Comparison of ENCODE assay signal across 9 cellular contexts in the genomic region with DNA sequence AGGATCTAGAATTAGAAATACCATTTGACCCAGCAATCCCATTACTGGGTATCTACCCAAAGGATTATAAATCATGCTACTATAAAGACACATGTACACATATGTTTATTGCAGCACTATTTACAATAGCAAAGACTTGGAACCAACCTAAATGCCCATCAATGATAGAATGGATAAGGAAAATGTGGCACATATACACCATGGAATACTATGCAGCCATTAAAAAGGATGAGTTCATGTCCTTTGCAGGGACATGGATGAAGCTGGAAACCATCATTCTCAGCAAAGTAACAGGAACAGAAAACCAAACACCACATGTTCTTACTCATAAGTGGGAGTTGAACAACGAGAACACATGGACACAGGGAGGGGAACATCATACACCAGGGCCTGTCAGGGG. TPM values are rescaled to one million over a fixed set of nuclear protein-coding genes. Genes with fewer than 3 reads are reported as not detected.
"Had no signal": no experiment of that assay in that cellular context is flagged by ENCODE, and none has a peak within 500 bp of the region (broad histone marks: within the 10 kb centered on the region; RNA-seq: fewer than 3 reads in every experiment).

No MANE protein-coding gene starts in this region.

RNA-seq across cellular contexts. Expression of gene FYB1, which starts 15.1 kb away (rescaled TPM):
- total RNA-seq: dermis blood vessel endothelial cell, dermis microvascular lymphatic vessel endothelial cell, endodermal cell, epithelial cell of proximal tubule, fibroblast of lung, fibroblast of villous mesenchyme, foreskin keratinocyte, glomerular endothelial cell had no signal
- polyA plus RNA-seq: endothelial cell of umbilical vein, fibroblast of lung, foreskin keratinocyte had no signal
